Comparison of ENCODE assay signal across 18 cellular contexts in the genomic region with DNA sequence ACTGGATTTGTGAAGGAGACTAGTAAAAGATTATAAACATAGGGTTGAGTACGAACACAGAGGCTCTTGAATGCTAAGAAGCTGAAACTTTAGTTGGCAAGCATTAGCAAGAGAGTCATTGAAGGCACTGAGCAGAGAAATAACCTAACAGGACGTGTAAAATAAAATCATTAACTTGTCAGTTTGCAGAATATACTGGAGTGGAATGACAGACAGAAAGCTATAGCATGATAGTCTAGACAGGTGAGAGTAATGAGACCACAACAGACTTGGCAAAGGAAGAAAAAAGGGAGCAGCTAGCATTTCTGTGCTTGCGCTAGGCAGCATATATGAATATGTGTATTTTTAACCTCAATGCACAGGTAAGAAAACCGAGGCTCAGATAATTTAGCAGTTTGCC. TPM values are rescaled to one million over a fixed set of nuclear protein-coding genes. Genes with fewer than 3 reads are reported as not detected.
A peak's percentile ranks its signal among the peaks of the same experiment; 100 is the strongest.
DNase-seq lines count a peak whose midpoint lies in the region; ATAC-seq and TF ChIP-seq lines count a peak whose summit lies in the region.
"Had no signal": no experiment of that assay in that cellular context is flagged by ENCODE, and none has a peak within 500 bp of the region (broad histone marks: within the 10 kb centered on the region; RNA-seq: fewer than 3 reads in every experiment).

No MANE protein-coding gene starts in this region.

- ATAC-seq in stimulated activated effector memory CD8-positive, alpha-beta T cell treated with anti-CD3 and anti-CD28 coated beads, Interleukin-12 subunit alpha, Interleukin-12 subunit beta, amount 100 ng/mL, for 72 hours = no peak
- ATAC-seq in left cardiac atrium (no peak), HG03139 (IDR thresholded peaks at IDR 0.05; ENCODE audit: unreplicated experiment) (no peak)
- ATAC-seq: A549; CD8-positive, alpha-beta T cell had no signal

- DNase-seq in NCI-H82 (lab: John Stamatoyannopoulos, UW) (peak; percentile 11), NCI-H82 treated with DMSO at 0.1 percent for 48 hours (lab: John Stamatoyannopoulos, UW; ENCODE audit: unreplicated experiment) (no peak), osteoblast (ENCODE audit: insufficient read length, low spot score, missing footprints) (peak; percentile 61), left cardiac atrium (no peak)
- DNase-seq in stimulated activated effector memory CD8-positive, alpha-beta T cell treated with anti-CD3 and anti-CD28 coated beads, Interleukin-12 subunit alpha, Interleukin-12 subunit beta, amount 100 ng/mL, for 72 hours (ENCODE audit: low spot score in 2 of 2) = no peak
- DNase-seq: AML-193; Caco-2; Calu3; CD4-positive, alpha-beta T cell; CD8-positive, alpha-beta T cell; DMS79 treated with DMSO at 0.1 percent for 48 hours; GF-D8 had no signal

- no peaks in the 10 kb centered on the region for H3K79me2 ChIP-seq in osteoblast (ENCODE audit: insufficient read depth, low read length)

- no peak overlapping the region for H3K4me3 ChIP-seq in osteoblast (ENCODE audit: insufficient read depth, low read length)
- H3K4me3 ChIP-seq: A549; BLaER1 treated with 17β-estradiol and CSF1 and Interleukin-3, amounts not matched to agents 10 nM and 100 nM had no signal

- peaks cover 13% of the 10 kb centered on the region for H3K36me3 ChIP-seq in osteoblast (ENCODE audit: insufficient read depth, low read length)

- H3K36me3 Mint-ChIP-seq in stimulated activated effector memory CD8-positive, alpha-beta T cell treated with anti-CD3 and anti-CD28 coated beads, Interleukin-12 subunit alpha, Interleukin-12 subunit beta, amount 100 ng/mL, for 72 hours = peaks cover 71% of the 10 kb centered on the region

- H3K9me3 Mint-ChIP-seq in stimulated activated effector memory CD8-positive, alpha-beta T cell treated with anti-CD3 and anti-CD28 coated beads, Interleukin-12 subunit alpha, Interleukin-12 subunit beta, amount 100 ng/mL, for 72 hours = no peaks in the 10 kb centered on the region
- H3K9me3 Mint-ChIP-seq: CD4-positive, alpha-beta T cell; CD8-positive, alpha-beta T cell had no signal

- H3K4me1 Mint-ChIP-seq in stimulated activated effector memory CD8-positive, alpha-beta T cell treated with anti-CD3 and anti-CD28 coated beads, Interleukin-12 subunit alpha, Interleukin-12 subunit beta, amount 100 ng/mL, for 72 hours = peaks cover 19% of the 10 kb centered on the region

- no peaks in the 10 kb centered on the region for H3K27me3 ChIP-seq in osteoblast (ENCODE audit: insufficient read depth, low read length)
- H3K27me3 ChIP-seq: BLaER1 treated with 17β-estradiol and CSF1 and Interleukin-3, amounts not matched to agents 10 nM and 100 nM had no signal

- no peak for TF ChIP-seq CTCF in osteoblast (IDR thresholded peaks at IDR 0.05; ENCODE audit: extremely low read depth, low read depth, low read length)

- no peaks in the 10 kb centered on the region for H3K4me1 ChIP-seq in osteoblast (ENCODE audit: insufficient read depth, low read length)
- H3K4me1 ChIP-seq: A549, Caco-2 had no signal

- no peaks in the 10 kb centered on the region for H4K20me1 ChIP-seq in osteoblast (ENCODE audit: insufficient read depth, low read length)

- H3K9me3 ChIP-seq in osteoblast (ENCODE audit: low read depth, low read length) = no peaks in the 10 kb centered on the region
- H3K9me3 ChIP-seq: A549; BLaER1 treated with 17β-estradiol and CSF1 and Interleukin-3, amounts not matched to agents 10 nM and 100 nM; Caco-2 had no signal

- no peak overlapping the region for H3K4me3 Mint-ChIP-seq in stimulated activated effector memory CD8-positive, alpha-beta T cell treated with anti-CD3 and anti-CD28 coated beads, Interleukin-12 subunit alpha, Interleukin-12 subunit beta, amount 100 ng/mL, for 72 hours
- H3K4me3 Mint-ChIP-seq: B cell; CD4-positive, alpha-beta T cell; CD8-positive, alpha-beta T cell had no signal

- intact Hi-C loops in left cardiac atrium (cut with DNase I) = no loop called here

- no peak overlapping the region for H2AFZ ChIP-seq in osteoblast (ENCODE audit: low read length)

- H3K27ac ChIP-seq in osteoblast (ENCODE audit: low read depth, low read length) = no peak overlapping the region
- H3K27ac ChIP-seq: 22Rv1; A549; BLaER1 treated with 17β-estradiol and CSF1 and Interleukin-3, amounts not matched to agents 10 nM and 100 nM; C4-2B had no signal

- peak overlapping the region; percentile 56 for H3K27ac Mint-ChIP-seq in stimulated activated effector memory CD8-positive, alpha-beta T cell treated with anti-CD3 and anti-CD28 coated beads, Interleukin-12 subunit alpha, Interleukin-12 subunit beta, amount 100 ng/mL, for 72 hours
- H3K27ac Mint-ChIP-seq: B cell; CD4-positive, alpha-beta T cell; CD8-positive, alpha-beta T cell had no signal

- no peak overlapping the region for H3K4me2 ChIP-seq in osteoblast (ENCODE audit: insufficient read depth, low read length)
- H3K4me2 ChIP-seq: A549; BLaER1 treated with 17β-estradiol and CSF1 and Interleukin-3, amounts not matched to agents 10 nM and 100 nM had no signal

RNA-seq across cellular contexts. Expression of a gene that starts 30.8 kb away (rescaled TPM):
- total RNA-seq in osteoblast = 32.1 and 36.6 TPM in 2 replicates
- 10 to 100 TPM; 19.9 to 29.7 TPM for total RNA-seq in left cardiac atrium

Comparison
In these comparisons a context has a peak if more than half of its experiments do, and no peak if none do; other contexts are left out.
1. DNase-seq: peak in NCI-H82 (single experiment) and osteoblast (single experiment); none in NCI-H82 treated with DMSO at 0.1 percent for 48 hours (single experiment), stimulated activated effector memory CD8-positive, alpha-beta T cell treated with anti-CD3 and anti-CD28 coated beads, Interleukin-12 subunit alpha, Interleukin-12 subunit beta, amount 100 ng/mL, for 72 hours (0 of 2) and left cardiac atrium (single experiment).